In genomic region chr3:112637700-112638099, GRCh38 we compare ENCODE assay signal across 14 cellular contexts. TPM values are rescaled to one million over a fixed set of nuclear protein-coding genes. Genes with fewer than 3 reads are reported as not detected.
DNase-seq lines count a peak whose midpoint lies in the region; ATAC-seq and TF ChIP-seq lines count a peak whose summit lies in the region.
"Had no signal": no experiment of that assay in that cellular context is flagged by ENCODE, and none has a peak within 500 bp of the region (broad histone marks: within the 10 kb centered on the region; RNA-seq: fewer than 3 reads in every experiment).

No MANE protein-coding gene starts in this region.

- H3K9me3 Mint-ChIP-seq in nephron progenitor cell, result peaks cover 32% of the 10 kb centered on the region
- no peaks in the 10 kb centered on the region for H3K9me3 Mint-ChIP-seq in stimulated activated naive B cell treated with anti-CD40 and anti-IgM and Interleukin-4, amounts not matched to agents 10 μg/mL and 1 μg/mL and 100 μg/mL, for 72 hours
- H3K9me3 Mint-ChIP-seq: activated CD4-positive, alpha-beta T cell treated with anti-CD3 and anti-CD28 coated beads, Interleukin-2, amount 10 ng/mL, durations not matched to agents 24 days and 14 days; CD4-positive, alpha-beta T cell had no signal

- intact Hi-C loops in esophagus muscularis mucosa (cut with DNase I) (loop anchor here (5.0 kb wide), 1 partner anchor 75 kb away; the partner anchor contains the start of genes ATG3 and SLC35A5), thyroid gland (cut with DNase I) (no loop called here)

- no peak for DNase-seq in MG63
- no peak for DNase-seq in esophagus muscularis mucosa (ENCODE audit: extremely low spot score)
- no peak for DNase-seq in nephron progenitor cell
- peak; percentile 70 to 80 for DNase-seq in thyroid gland
- DNase-seq in NCI-H2171 (lab: John Stamatoyannopoulos, UW), result no peak
- no peak for DNase-seq in stimulated activated naive B cell treated with anti-CD40 and anti-IgM and Interleukin-4, amounts not matched to agents 10 μg/mL and 1 μg/mL and 100 μg/mL, for 72 hours
- DNase-seq: amniotic stem cell; CD4-positive, alpha-beta T cell; effector memory CD4-positive, alpha-beta T cell; NCI-H1417 treated with DMSO at 0.1 percent for 48 hours; NCI-H526; T-helper 2 cell had no signal

- peak overlapping the region; percentile 68 for H3K4me3 Mint-ChIP-seq in nephron progenitor cell
- H3K4me3 Mint-ChIP-seq in stimulated activated naive B cell treated with anti-CD40 and anti-IgM and Interleukin-4, amounts not matched to agents 10 μg/mL and 1 μg/mL and 100 μg/mL, for 72 hours, result no peak overlapping the region
- H3K4me3 Mint-ChIP-seq: activated CD4-positive, alpha-beta T cell treated with anti-CD3 and anti-CD28 coated beads, Interleukin-2, amount 10 ng/mL, durations not matched to agents 24 days and 14 days; CD4-positive, alpha-beta T cell had no signal

- peaks cover 34% of the 10 kb centered on the region for H3K36me3 ChIP-seq in MG63
- no peaks in the 10 kb centered on the region for H3K36me3 ChIP-seq in esophagus muscularis mucosa
- H3K36me3 ChIP-seq in thyroid gland, result no peaks in the 10 kb centered on the region

- peaks cover 55% of the 10 kb centered on the region for H3K4me1 Mint-ChIP-seq in nephron progenitor cell
- peaks cover 6 to 15% of the 10 kb centered on the region in 2 donors for H3K4me1 Mint-ChIP-seq in stimulated activated naive B cell treated with anti-CD40 and anti-IgM and Interleukin-4, amounts not matched to agents 10 μg/mL and 1 μg/mL and 100 μg/mL, for 72 hours

- H3K9me3 ChIP-seq in MG63 (no peaks in the 10 kb centered on the region), esophagus muscularis mucosa (no peaks in the 10 kb centered on the region), thyroid gland (no peaks in the 10 kb centered on the region)

- H3K27me3 ChIP-seq in MG63 (no peaks in the 10 kb centered on the region), esophagus muscularis mucosa (no peaks in the 10 kb centered on the region), thyroid gland (no peaks in the 10 kb centered on the region)

- TF ChIP-seq EP300 in esophagus muscularis mucosa (IDR thresholded peaks at IDR 0.05), result no peak

- 37% methylated on average over 4 of the region's 4 CpGs for WGBS in esophagus muscularis mucosa
- 51 to 56% methylated on average over 4 of the region's 4 CpGs for WGBS in thyroid gland, 2 donors

- H3K27ac ChIP-seq in esophagus muscularis mucosa (replicated peaks in 1 of 4) (peak overlapping the region; percentile 83 to 84 (median 83)), thyroid gland (peak overlapping the region; percentile 26 to 85 (median 77))

- peak overlapping the region; percentile 2 for H3K27ac Mint-ChIP-seq in nephron progenitor cell
- no peak overlapping the region for H3K27ac Mint-ChIP-seq in stimulated activated naive B cell treated with anti-CD40 and anti-IgM and Interleukin-4, amounts not matched to agents 10 μg/mL and 1 μg/mL and 100 μg/mL, for 72 hours
- H3K27ac Mint-ChIP-seq: activated CD4-positive, alpha-beta T cell treated with anti-CD3 and anti-CD28 coated beads, Interleukin-2, amount 10 ng/mL, durations not matched to agents 24 days and 14 days; CD4-positive, alpha-beta T cell had no signal

- TF ChIP-seq POLR2A in esophagus muscularis mucosa (IDR thresholded peaks at IDR 0.05; ENCODE audit: low read depth), result no peak
- TF ChIP-seq POLR2A in thyroid gland (IDR thresholded peaks at IDR 0.05), result no peak

- no peak for ATAC-seq in stimulated activated naive B cell treated with anti-CD40 and anti-IgM and Interleukin-4, amounts not matched to agents 10 μg/mL and 1 μg/mL and 100 μg/mL, for 72 hours (replicated peaks)
- no peak for ATAC-seq in HG03095 (IDR thresholded peaks at IDR 0.05; ENCODE audit: unreplicated experiment)

- peak overlapping the region; percentile 49 for H3K4me3 ChIP-seq in MG63
- H3K4me3 ChIP-seq in esophagus muscularis mucosa, result peak overlapping the region; percentile 49 to 57 (median 56)
- no peak overlapping the region for H3K4me3 ChIP-seq in thyroid gland (replicated peaks in 1 of 3)

- no peaks in the 10 kb centered on the region for H3K36me3 Mint-ChIP-seq in nephron progenitor cell (ENCODE audit: low read depth)
- no peaks in the 10 kb centered on the region for H3K36me3 Mint-ChIP-seq in stimulated activated naive B cell treated with anti-CD40 and anti-IgM and Interleukin-4, amounts not matched to agents 10 μg/mL and 1 μg/mL and 100 μg/mL, for 72 hours

- peaks cover 31 to 100% (median 95%) of the 10 kb centered on the region in 4 donors for H3K4me1 ChIP-seq in esophagus muscularis mucosa
- H3K4me1 ChIP-seq in thyroid gland, result peaks cover 50 to 70% of the 10 kb centered on the region in 2 donors

- TF ChIP-seq CTCF in esophagus muscularis mucosa (IDR thresholded peaks at IDR 0.05) (no peak), nephron progenitor cell (IDR thresholded peaks at IDR 0.05) (no peak), thyroid gland (IDR thresholded peaks at IDR 0.05) (no peak)

- peaks cover 9% of the 10 kb centered on the region for H3K27me3 Mint-ChIP-seq in nephron progenitor cell (ENCODE audit: low read depth, poor library complexity)
- H3K27me3 Mint-ChIP-seq in stimulated activated naive B cell treated with anti-CD40 and anti-IgM and Interleukin-4, amounts not matched to agents 10 μg/mL and 1 μg/mL and 100 μg/mL, for 72 hours, result no peaks in the 10 kb centered on the region

RNA-seq across cellular contexts. Expression of gene CCDC80, which starts 3.2 kb away (rescaled TPM):
- total RNA-seq in MG63 (2014; rRNA removed; shearing (Covaris generic); ENCODE audit: low replicate concordance), result 240 and 268 TPM in 2 replicates
- total RNA-seq in esophagus muscularis mucosa, result 100 to 1,000 TPM in 2 of 4 donors, 10 to 100 TPM in 2; 34.7 to 213 (median 127) TPM
- total RNA-seq in thyroid gland, result 100 to 1,000 TPM in 1 of 4 donors, 10 to 100 TPM in 3; 41.5 to 100 (median 63.7) TPM
- total RNA-seq: activated CD4-positive, alpha-beta T cell treated with anti-CD3 and anti-CD28 coated beads, Interleukin-2, amount 10 ng/mL, durations not matched to agents 24 days and 14 days; CD4-positive, alpha-beta T cell had no signal

Comparison
In these comparisons a context has a peak if more than half of its experiments do, and no peak if none do; other contexts are left out.
1. DNase-seq: peak in thyroid gland (2 of 2); none in MG63 (single experiment), esophagus muscularis mucosa (single experiment), nephron progenitor cell (single experiment), NCI-H2171 (single experiment) and stimulated activated naive B cell treated with anti-CD40 and anti-IgM and Interleukin-4, amounts not matched to agents 10 μg/mL and 1 μg/mL and 100 μg/mL, for 72 hours (single experiment).
2. H3K4me3 ChIP-seq: peak in MG63 (single experiment) and esophagus muscularis mucosa (4 of 4); none in thyroid gland (0 of 3).